In the genomic region with DNA sequence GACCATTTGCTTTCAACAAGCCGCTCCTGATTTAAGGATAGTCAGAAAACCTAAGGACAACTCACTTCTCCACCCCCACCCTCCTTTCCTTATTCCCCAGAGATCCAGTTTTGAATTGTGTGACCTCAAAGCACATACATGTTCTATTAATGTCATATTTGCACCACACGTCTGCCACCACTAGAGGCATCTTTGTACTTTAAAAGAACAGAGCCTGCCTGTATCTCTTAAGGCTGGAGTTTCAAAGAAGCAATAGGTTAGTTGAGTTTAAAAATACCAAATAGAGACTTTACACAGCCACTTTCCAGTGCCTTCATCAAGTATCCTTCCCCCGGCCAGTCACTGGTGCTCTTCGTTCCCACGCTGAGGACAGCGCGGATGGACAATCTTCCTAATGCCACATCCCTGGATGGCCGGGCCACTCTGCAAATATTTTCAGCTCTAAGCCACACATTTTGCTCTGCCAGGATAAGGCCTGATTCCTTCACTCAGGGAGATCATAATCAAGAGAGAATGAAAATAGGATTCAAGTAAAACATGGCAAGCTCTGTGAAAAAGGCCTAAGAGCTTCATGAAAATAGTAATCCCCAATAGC, we compare ENCODE assay signal across 8 cellular contexts.
DNase-seq lines count a peak whose midpoint lies in the region; ATAC-seq, FAIRE-seq and TF ChIP-seq lines count a peak whose summit lies in the region.

No MANE protein-coding gene starts in this region.

- no peak overlapping the region for H3K56ac ChIP-seq in IMR-90 (ENCODE audit: extremely low read depth, insufficient read depth, low read length)

- no peak overlapping the region for H2BK15ac ChIP-seq in IMR-90 (ENCODE audit: low read depth, low read length)

- no peak overlapping the region for H3K4me3 ChIP-seq in GM12865 (ENCODE audit: low read depth, low read length)
- H3K4me3 ChIP-seq in IMR-90 (ENCODE audit: insufficient read depth, low read depth, low read length), result no peak overlapping the region
- no peak overlapping the region for H3K4me3 ChIP-seq in K562
- H3K4me3 ChIP-seq in osteoblast (ENCODE audit: insufficient read depth, low read length), result no peak overlapping the region

- no peak overlapping the region for H3K14ac ChIP-seq in IMR-90 (replicated peaks; ENCODE audit: low read depth, low read length)

- H3K4me1 ChIP-seq in IMR-90 (ENCODE audit: control insufficient read depth, insufficient read depth, low read length) (peaks cover 1% of the 10 kb centered on the region), K562 (replicated peaks in 1 of 2; ENCODE audit: control insufficient read depth in 2 of 2, insufficient read depth in 2 of 2, low read length in 2 of 2) (no peaks in the 10 kb centered on the region), osteoblast (ENCODE audit: insufficient read depth, low read length) (peaks cover 5% of the 10 kb centered on the region)

- DNase-seq in GM12865 (ENCODE audit: low read depth) (peak; percentile 38), IMR-90 (peak; percentile 24), K562 (ENCODE audit: extremely low read depth in 1 of 4, low spot score in 3 of 4) (peak; percentile 9 to 21 (median 19)), osteoblast (ENCODE audit: insufficient read length, low spot score, missing footprints) (peak; percentile 41), ecto neural progenitor cell (ENCODE audit: low spot score) (no peak), NCI-H1092 treated with DMSO at 0.1 percent for 48 hours (lab: John Stamatoyannopoulos, UW) (no peak)

- no peak overlapping the region; the same call in 1 of the 2 replicates for H4K5ac ChIP-seq in IMR-90 (ENCODE audit: low read depth, low read length)

- CTCF ChIA-PET in IMR-90 (lab: Yijun Ruan, JAX) (interaction anchor here (1.5 kb wide), 1 partner anchor 263 kb away, joined by 4 read pairs; no protein-coding TSS in a partner anchor), K562 (lab: Yijun Ruan, JAX; ENCODE audit: low intra/inter-chr PET ratio) (no interaction called here)

- no TSS peak for BruUV-seq in IMR-90 (replicated peaks; lab: Mats Ljungman, UMichigan)
- no TSS peak for BruUV-seq in K562 (replicated peaks; lab: Mats Ljungman, UMichigan)

- no peak overlapping the region for H4K8ac ChIP-seq in IMR-90 (ENCODE audit: low read depth in 2 of 2, low read length in 2 of 2)

- WGBS in IMR-90 (ENCODE audit: extremely low coverage in 2 of 2, insufficient read length in 1 of 2), 2 experiments, result 97% methylated on average over 5 of the region's 8 CpGs; no CpG with 5 or more reads in 1 of the 2 experiments
- 21% methylated on average over 8 of the region's 8 CpGs for WGBS in K562 (ENCODE audit: insufficient coverage, low coverage, missing lambda C conversion rate)

- TF ChIP-seq POLR2A in IMR-90 (IDR thresholded peaks at IDR 0.05; ENCODE audit: low read depth, low read length) (no peak), K562 (conservative IDR thresholded peaks at IDR 0.05) (no peak)

- H3K79me2 ChIP-seq in K562 (ENCODE audit: control insufficient read depth, insufficient read depth, low read length) (no peaks in the 10 kb centered on the region), osteoblast (ENCODE audit: insufficient read depth, low read length) (no peaks in the 10 kb centered on the region)

- H4K20me1 ChIP-seq in IMR-90 (ENCODE audit: insufficient read depth, low read length), result no peaks in the 10 kb centered on the region
- no peaks in the 10 kb centered on the region for H4K20me1 ChIP-seq in K562 (replicated peaks; ENCODE audit: control insufficient read depth, insufficient read depth, low read length)
- H4K20me1 ChIP-seq in osteoblast (ENCODE audit: insufficient read depth, low read length), result no peaks in the 10 kb centered on the region

- H3K79me1 ChIP-seq in IMR-90 (ENCODE audit: low read depth in 1 of 2, low read length in 2 of 2), result no peaks in the 10 kb centered on the region

- H3K9me1 ChIP-seq in IMR-90 (ENCODE audit: insufficient read depth, low read length), result no peaks in the 10 kb centered on the region
- no peaks in the 10 kb centered on the region for H3K9me1 ChIP-seq in K562 (ENCODE audit: control insufficient read depth, insufficient read depth, low read length)

- in situ Hi-C loops in IMR-90 (cut with MboI; ENCODE audit: low sequenced_read_pairs), result no loop called here
- in situ Hi-C loops in K562 (cut with MboI), result no loop called here

- no peak overlapping the region for H2AK9ac ChIP-seq in IMR-90 (replicated peaks; ENCODE audit: low read depth, low read length, poor library complexity)

- H2AFZ ChIP-seq in IMR-90 (replicated peaks; ENCODE audit: low read length, poor library complexity) (no peak overlapping the region), K562 (ENCODE audit: low read depth, low read length) (no peak overlapping the region), osteoblast (ENCODE audit: low read length) (no peak overlapping the region)

- H3K9me3 ChIP-seq in IMR-90 (ENCODE audit: control insufficient read depth, insufficient read depth, low read length) (no peaks in the 10 kb centered on the region), K562 (replicated peaks; ENCODE audit: control insufficient read depth, insufficient read depth, low read depth, low read length) (no peaks in the 10 kb centered on the region), osteoblast (ENCODE audit: low read depth, low read length) (no peaks in the 10 kb centered on the region)

- no peak overlapping the region for H2BK120ac ChIP-seq in IMR-90 (ENCODE audit: low read depth, low read length)

- TF ChIP-seq RAD21 in IMR-90 (IDR thresholded peaks at IDR 0.05; ENCODE audit: low read length) (peak; percentile 33; the same call in 1 of the 2 replicates), K562 (CRISPR knock-in tag; conservative IDR thresholded peaks at IDR 0.05 in 1 of 2, IDR thresholded peaks at IDR 0.05 in 1 of 2) (peak in 1 of 2 experiments; percentile 41; a peak in 2 of 4 replicates)

- TF ChIP-seq CTCF in GM12865 (IDR thresholded peaks at IDR 0.05; ENCODE audit: insufficient read depth, low read depth, low read length, missing control alignments) (peak; percentile 58), IMR-90 (conservative IDR thresholded peaks at IDR 0.05; ENCODE audit: low read depth, low read length) (peak; percentile 49), K562 (IDR thresholded peaks at IDR 0.05 in 2 of 3, conservative IDR thresholded peaks at IDR 0.05 in 1 of 3; ENCODE audit: insufficient read depth in 2 of 3, low read depth in 1 of 3, low read length in 3 of 3) (peak; percentile 40 to 67 (median 56); a peak in 5 of 6 replicates), osteoblast (IDR thresholded peaks at IDR 0.05; ENCODE audit: extremely low read depth, low read depth, low read length) (peak; percentile 57)

- ATAC-seq in GM21423 (IDR thresholded peaks at IDR 0.05; ENCODE audit: unreplicated experiment) (peak; percentile 76), IMR-90 (ENCODE audit: low read depth) (peak; percentile 46; the same call in 1 of the 2 replicates), K562 (peak; percentile 81)
- no peak for ATAC-seq in activated CD4-positive, CD25-positive, alpha-beta regulatory T cell treated with anti-CD3 and anti-CD28 coated beads, Interleukin-2, amount 50 U/mL, for 24 hours

- H3K36me3 ChIP-seq in IMR-90 (ENCODE audit: control insufficient read depth, insufficient read depth, low read length) (no peaks in the 10 kb centered on the region), K562 (ENCODE audit: control insufficient read depth, insufficient read depth, low read length) (no peaks in the 10 kb centered on the region), osteoblast (ENCODE audit: insufficient read depth, low read length) (no peaks in the 10 kb centered on the region)

- H2BK5ac ChIP-seq in IMR-90 (ENCODE audit: low read depth, low read length, poor library complexity, severe bottlenecking), result no peak overlapping the region

- H2AK5ac ChIP-seq in IMR-90 (ENCODE audit: low read depth, low read length), result no peak overlapping the region

- H3K27me3 ChIP-seq in IMR-90 (ENCODE audit: control insufficient read depth, insufficient read depth, low read length) (no peaks in the 10 kb centered on the region), K562 (ENCODE audit: control insufficient read depth in 2 of 2, insufficient read depth in 2 of 2, low read length in 2 of 2) (no peaks in the 10 kb centered on the region), osteoblast (ENCODE audit: insufficient read depth, low read length) (no peaks in the 10 kb centered on the region)

- H3K9ac ChIP-seq in IMR-90 (ENCODE audit: low read depth, low read length), result no peak overlapping the region
- no peak overlapping the region for H3K9ac ChIP-seq in K562 (ENCODE audit: insufficient read depth in 1 of 2, low read depth in 2 of 2, low read length in 2 of 2)

- H3K4ac ChIP-seq in IMR-90 (ENCODE audit: low read depth, low read length), result no peak overlapping the region

- intact Hi-C loops in IMR-90 (cut with micrococcal nuclease) (no loop called here), K562 (cut with micrococcal nuclease) (no loop called here)

- no peak overlapping the region for H3K4me2 ChIP-seq in IMR-90 (ENCODE audit: low read depth, low read length)
- H3K4me2 ChIP-seq in K562 (ENCODE audit: insufficient read depth, low read length), result no peak overlapping the region
- no peak overlapping the region for H3K4me2 ChIP-seq in osteoblast (ENCODE audit: insufficient read depth, low read length)

- POLR2A ChIA-PET in IMR-90 (lab: Charles Lee; ENCODE audit: unreplicated experiment) (no interaction called here), K562 (lab: Yijun Ruan, JAX) (interaction anchor here (1.0 kb wide), 1 partner anchor 29 kb away, joined by 4 read pairs; no protein-coding TSS in a partner anchor)

- no peak overlapping the region for H2BK20ac ChIP-seq in IMR-90 (ENCODE audit: low read depth, low read length)

- dilution Hi-C loops in IMR-90 (cut with HindIII; ENCODE audit: low sequenced_read_pairs, unreplicated experiment), result no loop called here

- H3K23ac ChIP-seq in IMR-90 (ENCODE audit: low read depth, low read length), result no peak overlapping the region

- no peak overlapping the region for H3K27ac ChIP-seq in IMR-90 (ENCODE audit: insufficient read depth, low read length)
- H3K27ac ChIP-seq in K562 (ENCODE audit: extremely low read depth, low read depth, low read length), result no peak overlapping the region
- H3K27ac ChIP-seq in osteoblast (ENCODE audit: low read depth, low read length), result no peak overlapping the region

- H3K18ac ChIP-seq in IMR-90 (ENCODE audit: low read depth, low read length), result no peak overlapping the region

- no peak overlapping the region for H4K91ac ChIP-seq in IMR-90 (ENCODE audit: insufficient read depth, low read depth, low read length)

- TF ChIP-seq EP300 in K562 (IDR thresholded peaks at IDR 0.05; ENCODE audit: low read length), result no peak

- peak; percentile 86 for FAIRE-seq in K562 (lab: Jason Lieb, UNC)

TF ChIP-seq in IMR-90, 13 proteins besides CTCF, POLR2A, EP300 and RAD21:
- 0 out of 2 replicates have a peak, but pooled peaks have one; percentile 15 for TF ChIP-seq SMC3 (IDR thresholded peaks at IDR 0.05; ENCODE audit: low read depth, low read length)
- no peak for TF ChIP-seq FOS (IDR thresholded peaks at IDR 0.05; ENCODE audit: low read depth, low read length)
TF ChIP-seq in IMR-90: peak in this region for 1.

Comparison
In these comparisons a context has a peak if more than half of its experiments do, and no peak if none do; other contexts are left out.
1. DNase-seq: peak in GM12865 (single experiment), IMR-90 (single experiment), K562 (4 of 4) and osteoblast (single experiment); none in ecto neural progenitor cell (single experiment) and NCI-H1092 treated with DMSO at 0.1 percent for 48 hours (single experiment).
2. ATAC-seq: peak in GM21423 (single experiment), IMR-90 (single experiment) and K562 (single experiment); none in activated CD4-positive, CD25-positive, alpha-beta regulatory T cell treated with anti-CD3 and anti-CD28 coated beads, Interleukin-2, amount 50 U/mL, for 24 hours (0 of 2).
3. Peak in every context shown above with its lines, with median percentiles within 50 percentile points of each other: CTCF ChIP-seq.